In genomic region chr3:189070965-189071364, GRCh38 we compare ENCODE assay signal across 34 cellular contexts.
"Had no signal": no experiment of that assay in that cellular context is flagged by ENCODE, and none has a peak within 500 bp of the region (broad histone marks: within the 10 kb centered on the region; RNA-seq: fewer than 3 reads in every experiment).

No MANE protein-coding gene starts in this region.

- H3K9me3 ChIP-seq: adrenal gland, body of pancreas had no signal

- H3K4me3 Mint-ChIP-seq: activated CD4-positive, alpha-beta memory T cell treated with anti-CD3 and anti-CD28 coated beads for 36 hours; activated CD4-positive, alpha-beta T cell treated with anti-CD3 and anti-CD28 coated beads, Interleukin-2, amount 10 ng/mL, durations not matched to agents 24 days and 14 days; activated CD8-positive, alpha-beta T cell treated with anti-CD3 and anti-CD28 coated beads for 36 hours; activated naive CD4-positive, alpha-beta T cell treated with anti-CD3 and anti-CD28 coated beads for 36 hours; activated naive CD8-positive, alpha-beta T cell treated with anti-CD3 and anti-CD28 coated beads for 36 hours; activated T-cell treated with anti-CD3 and anti-CD28 coated beads, Interleukin-2, amount 50 U/mL, for 4 hours; activated T-cell treated with anti-CD3 and anti-CD28 coated beads, Interleukin-2, amount 50 U/mL, for 72 hours; activated T-helper 1 cell treated with anti-CD3 and anti-CD28 coated beads, Interleukin-12 subunit alpha, Interleukin-12 subunit beta, Interleukin-2, Interleukin-4 antibody, amounts not matched to agents 30 ng/mL and 10 ng/mL and 1 ng/mL, durations not matched to agents 14 hours and 24 hours and 36 hours; activated T-helper 17 cell treated with anti-CD3 and anti-CD28 coated beads, Interleukin-2, amount 50 U/mL, for 72 hours; T-helper 1 cell treated with Interleukin-12 subunit alpha and Interleukin-12 subunit beta and Interleukin-4 antibody, amounts not matched to agents 30 μg/mL and 1 μg/mL, for 36 hours; T-helper 2 cell treated with Interferon-gamma antibody and Interleukin-4, amounts not matched to agents 5 μg/mL and 100 μg/mL, for 36 hours; WTC11 had no signal

- DNase-seq: activated CD4-positive, alpha-beta memory T cell treated with anti-CD3 and anti-CD28 coated beads for 36 hours; activated CD4-positive, alpha-beta T cell treated with anti-CD3 and anti-CD28 coated beads for 1 hour; activated CD4-positive, alpha-beta T cell treated with anti-CD3 and anti-CD28 coated beads for 4 hours; activated CD4-positive, alpha-beta T cell treated with anti-CD3 and anti-CD28 coated beads, Interleukin-2, amount 50 U/mL, for 1 hour; activated CD4-positive, alpha-beta T cell treated with anti-CD3 and anti-CD28 coated beads, Interleukin-2, amount 50 U/mL, for 4 hours; activated CD4-positive, CD25-positive, alpha-beta regulatory T cell; activated CD8-positive, alpha-beta memory T cell treated with anti-CD3 and anti-CD28 coated beads, Interleukin-2, amount 50 U/mL, for 4 hours; activated CD8-positive, alpha-beta T cell treated with anti-CD3 and anti-CD28 coated beads for 36 hours; activated effector memory CD4-positive, alpha-beta T cell treated with anti-CD3 and anti-CD28 coated beads, Interleukin-2, amount 50 U/mL, for 16 hours; activated gamma-delta T cell treated with Interleukin-2 at 50 U/mL for 16 hours; activated naive CD4-positive, alpha-beta T cell; activated naive CD4-positive, alpha-beta T cell treated with anti-CD3 and anti-CD28 coated beads, Interleukin-2, amount 50 U/mL, for 16 hours; activated T-cell treated with anti-CD3 and anti-CD28 coated beads for 4 hours; activated T-cell treated with anti-CD3 and anti-CD28 coated beads, Interleukin-2, amount 50 U/mL, for 1 hour; activated T-cell treated with anti-CD3 and anti-CD28 coated beads, Interleukin-2, amount 50 U/mL, for 4 hours; adrenal gland; amniotic stem cell; aorta; body of pancreas; brain microvascular endothelial cell; central memory CD4-positive, alpha-beta T cell; T-helper 9 cell; WERI-Rb-1 had no signal

- H3K4me1 ChIP-seq: adrenal gland, body of pancreas, breast epithelium had no signal

- H3K27me3 ChIP-seq: adrenal gland, body of pancreas, brain microvascular endothelial cell, breast epithelium had no signal

- H3K36me3 Mint-ChIP-seq: activated CD4-positive, alpha-beta memory T cell treated with anti-CD3 and anti-CD28 coated beads for 36 hours; activated naive CD4-positive, alpha-beta T cell treated with anti-CD3 and anti-CD28 coated beads, Interleukin-2, amount 50 U/mL, for 72 hours; activated naive CD8-positive, alpha-beta T cell treated with anti-CD3 and anti-CD28 coated beads for 36 hours; WTC11 had no signal

- H3K4me3 ChIP-seq: adrenal gland, body of pancreas, breast epithelium had no signal

- H3K9me3 Mint-ChIP-seq: activated naive CD4-positive, alpha-beta T cell treated with anti-CD3 and anti-CD28 coated beads, Interleukin-2, amount 50 U/mL, for 72 hours; activated T-helper 17 cell treated with anti-CD3 and anti-CD28 coated beads, Interleukin-2, amount 50 U/mL, for 72 hours had no signal

- ATAC-seq: body of pancreas, WTC11 had no signal

- H3K4me1 Mint-ChIP-seq: WTC11 had no signal

- H3K27me3 Mint-ChIP-seq: activated CD4-positive, alpha-beta memory T cell treated with anti-CD3 and anti-CD28 coated beads for 36 hours; activated naive CD8-positive, alpha-beta T cell treated with anti-CD3 and anti-CD28 coated beads for 36 hours; activated T-helper 17 cell treated with anti-CD3 and anti-CD28 coated beads, Interleukin-2, amount 50 U/mL, for 72 hours had no signal

- H3K27ac Mint-ChIP-seq: activated CD4-positive, alpha-beta memory T cell treated with anti-CD3 and anti-CD28 coated beads for 36 hours; activated CD4-positive, alpha-beta T cell treated with anti-CD3 and anti-CD28 coated beads, Interleukin-2, amount 10 ng/mL, durations not matched to agents 24 days and 14 days; activated CD8-positive, alpha-beta T cell treated with anti-CD3 and anti-CD28 coated beads for 36 hours; activated naive CD4-positive, alpha-beta T cell treated with anti-CD3 and anti-CD28 coated beads for 36 hours; activated naive CD4-positive, alpha-beta T cell treated with anti-CD3 and anti-CD28 coated beads, Interleukin-2, amount 50 U/mL, for 72 hours; activated naive CD8-positive, alpha-beta T cell treated with anti-CD3 and anti-CD28 coated beads for 36 hours; activated T-helper 1 cell treated with anti-CD3 and anti-CD28 coated beads, Interleukin-12 subunit alpha, Interleukin-12 subunit beta, Interleukin-2, Interleukin-4 antibody, amounts not matched to agents 30 ng/mL and 10 ng/mL and 1 ng/mL, durations not matched to agents 14 hours and 24 hours and 36 hours; activated T-helper 17 cell treated with anti-CD3 and anti-CD28 coated beads, Interleukin-2, amount 50 U/mL, for 72 hours; T-helper 1 cell treated with Interleukin-12 subunit alpha and Interleukin-12 subunit beta and Interleukin-4 antibody, amounts not matched to agents 30 μg/mL and 1 μg/mL, for 36 hours; T-helper 2 cell treated with Interferon-gamma antibody and Interleukin-4, amounts not matched to agents 5 μg/mL and 100 μg/mL, for 36 hours; WTC11 had no signal

- H3K27ac ChIP-seq: adrenal gland, body of pancreas, brain microvascular endothelial cell, breast epithelium, WERI-Rb-1 had no signal

- H3K36me3 ChIP-seq: adrenal gland, brain microvascular endothelial cell, breast epithelium, WERI-Rb-1 had no signal
